ENCODE assay signal across 18 cellular contexts in genomic region chr9:113530022-113530635, GRCh38.
DNase-seq lines count a peak whose midpoint lies in the region; ATAC-seq lines count a peak whose summit lies in the region.
"Had no signal": no experiment of that assay in that cellular context is flagged by ENCODE, and none has a peak within 500 bp of the region (broad histone marks: within the 10 kb centered on the region; RNA-seq: fewer than 3 reads in every experiment).

No MANE protein-coding gene starts in this region.

- no peak for DNase-seq in stimulated activated naive CD8-positive, alpha-beta T cell treated with anti-CD3 and anti-CD28 coated beads, Interleukin-15, Interleukin-2, amounts not matched to agents 100 U/mL and 50 U/mL, for 24 hours
- no peak for DNase-seq in T-cell
- no peak for DNase-seq in naive thymus-derived CD8-positive, alpha-beta T cell
- no peak for DNase-seq in NCI-H1417 (lab: John Stamatoyannopoulos, UW)
- DNase-seq in NCI-H2171 treated with DMSO at 0.1 percent for 48 hours (lab: John Stamatoyannopoulos, UW), result no peak
- no peak for DNase-seq in A172 (ENCODE audit: low spot score)
- DNase-seq: body of pancreas, DND-41, head of caudate nucleus, Kasumi-1, NCI-H1092 treated with DMSO at 0.1 percent for 48 hours, NCI-H2081, NCI-H510A treated with DMSO at 0.1 percent for 48 hours, nucleus accumbens, T1000 had no signal

- POLR2A ChIA-PET in T-cell (lab: Charles Lee), result no interaction called here
- POLR2A ChIA-PET in naive thymus-derived CD8-positive, alpha-beta T cell (lab: Charles Lee), result interaction anchor here (0.6 to 1.0 kb wide), 2 partner anchors 10 to 25 kb away, joined by 3 to 5 read pairs; no protein-coding TSS in a partner anchor

- no peaks in the 10 kb centered on the region for H3K9me3 Mint-ChIP-seq in stimulated activated naive CD8-positive, alpha-beta T cell treated with anti-CD3 and anti-CD28 coated beads, Interleukin-15, Interleukin-2, amounts not matched to agents 100 ng/mL and 50 ng/mL, for 24 hours
- H3K9me3 Mint-ChIP-seq in T-cell, result no peaks in the 10 kb centered on the region
- no peaks in the 10 kb centered on the region for H3K9me3 Mint-ChIP-seq in naive thymus-derived CD8-positive, alpha-beta T cell

- peak overlapping the region; percentile 45 for H3K27ac Mint-ChIP-seq in stimulated activated naive CD8-positive, alpha-beta T cell treated with anti-CD3 and anti-CD28 coated beads, Interleukin-15, Interleukin-2, amounts not matched to agents 100 ng/mL and 50 ng/mL, for 24 hours
- H3K27ac Mint-ChIP-seq in T-cell, result peak overlapping the region; percentile 11 to 24
- H3K27ac Mint-ChIP-seq in naive thymus-derived CD8-positive, alpha-beta T cell, result peak overlapping the region in 8 of 10 donors; percentile 60 to 92 (median 68)

- peaks cover 72% of the 10 kb centered on the region for H3K36me3 Mint-ChIP-seq in stimulated activated naive CD8-positive, alpha-beta T cell treated with anti-CD3 and anti-CD28 coated beads, Interleukin-15, Interleukin-2, amounts not matched to agents 100 ng/mL and 50 ng/mL, for 24 hours (ENCODE audit: low read depth)
- peaks cover 48% of the 10 kb centered on the region for H3K36me3 Mint-ChIP-seq in T-cell
- peaks cover 0 to 62% (median 23%) of the 10 kb centered on the region in 3 donors for H3K36me3 Mint-ChIP-seq in naive thymus-derived CD8-positive, alpha-beta T cell

- CTCF ChIA-PET in T-cell (lab: Charles Lee), result no interaction called here

- H3K4me3 Mint-ChIP-seq in stimulated activated naive CD8-positive, alpha-beta T cell treated with anti-CD3 and anti-CD28 coated beads, Interleukin-15, Interleukin-2, amounts not matched to agents 100 ng/mL and 50 ng/mL, for 24 hours, result no peak overlapping the region
- no peak overlapping the region for H3K4me3 Mint-ChIP-seq in T-cell
- H3K4me3 Mint-ChIP-seq in naive thymus-derived CD8-positive, alpha-beta T cell, result no peak overlapping the region

- ATAC-seq in stimulated activated naive CD8-positive, alpha-beta T cell treated with anti-CD3 and anti-CD28 coated beads, Interleukin-15, Interleukin-2, amounts not matched to agents 100 U/mL and 50 U/mL, for 24 hours, result no peak
- no peak for ATAC-seq in T-cell (replicated peaks in 1 of 4)
- no peak for ATAC-seq in naive thymus-derived CD8-positive, alpha-beta T cell
- no peak for ATAC-seq in HG02970 (IDR thresholded peaks at IDR 0.05; ENCODE audit: low FRiP score, unreplicated experiment)
- ATAC-seq: activated CD4-positive, CD25-positive, alpha-beta regulatory T cell treated with anti-CD3 and anti-CD28 coated beads, Interleukin-2, amount 50 U/mL, for 24 hours; body of pancreas had no signal

- peaks cover 29% of the 10 kb centered on the region for H3K4me1 Mint-ChIP-seq in stimulated activated naive CD8-positive, alpha-beta T cell treated with anti-CD3 and anti-CD28 coated beads, Interleukin-15, Interleukin-2, amounts not matched to agents 100 ng/mL and 50 ng/mL, for 24 hours (ENCODE audit: low read depth)
- H3K4me1 Mint-ChIP-seq in T-cell, result peaks cover 25 to 40% (median 31%) of the 10 kb centered on the region in 3 donors
- peaks cover 25 to 72% (median 46%) of the 10 kb centered on the region in 4 donors for H3K4me1 Mint-ChIP-seq in naive thymus-derived CD8-positive, alpha-beta T cell

- no peaks in the 10 kb centered on the region for H3K27me3 Mint-ChIP-seq in stimulated activated naive CD8-positive, alpha-beta T cell treated with anti-CD3 and anti-CD28 coated beads, Interleukin-15, Interleukin-2, amounts not matched to agents 100 ng/mL and 50 ng/mL, for 24 hours
- H3K27me3 Mint-ChIP-seq in T-cell, result no peaks in the 10 kb centered on the region
- H3K27me3 Mint-ChIP-seq in naive thymus-derived CD8-positive, alpha-beta T cell, result no peaks in the 10 kb centered on the region

Comparison
In these comparisons a context has a peak if more than half of its experiments do, and no peak if none do; other contexts are left out.
1. H3K27ac Mint-ChIP-seq: peak in every context shown above with its lines; median percentile 68 in naive thymus-derived CD8-positive, alpha-beta T cell; 45 in stimulated activated naive CD8-positive, alpha-beta T cell treated with anti-CD3 and anti-CD28 coated beads, Interleukin-15, Interleukin-2, amounts not matched to agents 100 ng/mL and 50 ng/mL, for 24 hours; 18 in T-cell.